In genomic region chr17:82062984-82063368, GRCh38 we compare ENCODE assay signal across 25 cellular contexts.
"Had no signal": no experiment of that assay in that cellular context is flagged by ENCODE, and none has a peak within 500 bp of the region (broad histone marks: within the 10 kb centered on the region; RNA-seq: fewer than 3 reads in every experiment).

No MANE protein-coding gene starts in this region.

- H3K27ac ChIP-seq: breast epithelium, neutrophil, ovary, tibial nerve had no signal

- H3K27me3 Mint-ChIP-seq: activated CD4-positive, alpha-beta T cell treated with anti-CD3 and anti-CD28 coated beads for 36 hours; activated T-helper 17 cell treated with anti-CD3 and anti-CD28 coated beads, Interleukin-2, amount 50 U/mL, for 72 hours; naive B cell; progenitor cell of endocrine pancreas had no signal

- ATAC-seq: activated CD4-positive, alpha-beta T cell treated with anti-CD3 and anti-CD28 coated beads for 36 hours; activated naive CD4-positive, alpha-beta T cell treated with anti-CD3 and anti-CD28 coated beads, Interleukin-2, amount 50 U/mL, for 72 hours; activated T-cell treated with anti-CD3 and anti-CD28 coated beads, Interleukin-2, amount 50 U/mL, for 4 hours; activated T-helper 17 cell treated with anti-CD3 and anti-CD28 coated beads, Interleukin-2, amount 50 U/mL, for 72 hours; left colon had no signal

- DNase-seq: activated CD4-positive, alpha-beta T cell treated with anti-CD3 and anti-CD28 coated beads for 36 hours; activated CD4-positive, alpha-beta T cell treated with anti-CD3 and anti-CD28 coated beads, Interleukin-2, amount 50 U/mL, for 4 hours; activated CD4-positive, CD25-positive, alpha-beta regulatory T cell; activated CD8-positive, alpha-beta memory T cell treated with anti-CD3 and anti-CD28 coated beads for 24 hours; activated gamma-delta T cell treated with Interleukin-2 at 50 U/mL for 16 hours; activated T-cell treated with anti-CD3 and anti-CD28 coated beads, Interleukin-2, amount 50 U/mL, for 4 hours; central memory CD4-positive, alpha-beta T cell; head of caudate nucleus; hippocampal formation; left colon; naive B cell; nephron progenitor cell; ovary; retina; stimulated activated CD4-positive, alpha-beta T cell treated with anti-CD3 and anti-CD28 coated beads, Interleukin-15, amount 100 ng/mL, for 24 hours; stimulated activated naive CD4-positive, alpha-beta T cell; T-helper 1 cell had no signal

- H3K27ac Mint-ChIP-seq: activated CD4-positive, alpha-beta T cell treated with anti-CD3 and anti-CD28 coated beads for 36 hours; activated naive CD4-positive, alpha-beta T cell treated with anti-CD3 and anti-CD28 coated beads, Interleukin-2, amount 50 U/mL, for 72 hours; activated T-helper 17 cell treated with anti-CD3 and anti-CD28 coated beads, Interleukin-2, amount 50 U/mL, for 72 hours; mesothelial cell of epicardium; nephron progenitor cell; progenitor cell of endocrine pancreas; T-helper 2 cell treated with Interferon-gamma antibody and Interleukin-4, amounts not matched to agents 5 μg/mL and 100 μg/mL, for 36 hours had no signal

- H3K4me1 Mint-ChIP-seq: activated T-helper 17 cell treated with anti-CD3 and anti-CD28 coated beads, Interleukin-2, amount 50 U/mL, for 72 hours; mesothelial cell of epicardium had no signal

- H3K36me3 Mint-ChIP-seq: naive B cell had no signal

- H3K4me3 Mint-ChIP-seq: activated CD4-positive, alpha-beta T cell treated with anti-CD3 and anti-CD28 coated beads for 36 hours; activated T-helper 17 cell treated with anti-CD3 and anti-CD28 coated beads, Interleukin-2, amount 50 U/mL, for 72 hours; nephron progenitor cell; T-helper 2 cell treated with Interferon-gamma antibody and Interleukin-4, amounts not matched to agents 5 μg/mL and 100 μg/mL, for 36 hours had no signal

- H3K9me3 Mint-ChIP-seq: activated naive CD4-positive, alpha-beta T cell treated with anti-CD3 and anti-CD28 coated beads, Interleukin-2, amount 50 U/mL, for 72 hours; activated T-cell treated with anti-CD3 and anti-CD28 coated beads, Interleukin-2, amount 50 U/mL, for 4 hours; activated T-helper 17 cell treated with anti-CD3 and anti-CD28 coated beads, Interleukin-2, amount 50 U/mL, for 72 hours; mesothelial cell of epicardium; naive B cell; nephron progenitor cell; T-helper 2 cell treated with Interferon-gamma antibody and Interleukin-4, amounts not matched to agents 5 μg/mL and 100 μg/mL, for 36 hours had no signal
